In genomic region chr19:33621811-33622504, GRCh38 we compare ENCODE assay signal across 8 cellular contexts. TPM values are rescaled to one million over a fixed set of nuclear protein-coding genes. Genes with fewer than 3 reads are reported as not detected.
A peak's percentile ranks its signal among the peaks of the same experiment; 100 is the strongest.
DNase-seq lines count a peak whose midpoint lies in the region; ATAC-seq and TF ChIP-seq lines count a peak whose summit lies in the region.

Gene CHST8, plus strand, starts transcription at chr19:33621953. Its CDS starts 67,309 bp downstream, at chr19:33689262.

- H3K4me1 Mint-ChIP-seq in endothelial cell (ENCODE audit: unreplicated experiment) = peaks cover 2% of the 10 kb centered on the region
- no peaks in the 10 kb centered on the region for H3K4me1 Mint-ChIP-seq in nephron
- no peaks in the 10 kb centered on the region for H3K4me1 Mint-ChIP-seq in immature natural killer cell
- H3K4me1 Mint-ChIP-seq in activated naive CD4-positive, alpha-beta T cell treated with anti-CD3 and anti-CD28 coated beads for 36 hours (ENCODE audit: low read depth) = no peaks in the 10 kb centered on the region

- CTCF ChIA-PET in activated naive CD4-positive, alpha-beta T cell treated with anti-CD3 and anti-CD28 coated beads for 36 hours (lab: Charles Lee) = no interaction called here

- H3K9me3 Mint-ChIP-seq in endothelial cell (ENCODE audit: unreplicated experiment) (no peaks in the 10 kb centered on the region), nephron (no peaks in the 10 kb centered on the region), immature natural killer cell (no peaks in the 10 kb centered on the region)
- H3K9me3 Mint-ChIP-seq in activated naive CD4-positive, alpha-beta T cell treated with anti-CD3 and anti-CD28 coated beads for 36 hours = no peaks in the 10 kb centered on the region

- H3K27ac Mint-ChIP-seq in endothelial cell (ENCODE audit: unreplicated experiment) (no peak within 1 kb of the TSS), nephron (no peak within 1 kb of the TSS), immature natural killer cell (no peak within 1 kb of the TSS)
- H3K27ac Mint-ChIP-seq in activated naive CD4-positive, alpha-beta T cell treated with anti-CD3 and anti-CD28 coated beads for 36 hours = no peak within 1 kb of the TSS

- no peak for TF ChIP-seq CTCF in endothelial cell (IDR thresholded peaks at IDR 0.05; ENCODE audit: unreplicated experiment)
- TF ChIP-seq CTCF in nephron (IDR thresholded peaks at IDR 0.05; ENCODE audit: unreplicated experiment in 3 of 3) = no peak

- H3K4me3 Mint-ChIP-seq in endothelial cell (ENCODE audit: unreplicated experiment) = peak within 1 kb of the TSS; percentile 76
- peak within 1 kb of the TSS; percentile 47 to 64 (median 64) for H3K4me3 Mint-ChIP-seq in nephron
- no peak within 1 kb of the TSS for H3K4me3 Mint-ChIP-seq in immature natural killer cell
- H3K4me3 Mint-ChIP-seq in activated naive CD4-positive, alpha-beta T cell treated with anti-CD3 and anti-CD28 coated beads for 36 hours = no peak within 1 kb of the TSS

- DNase-seq in Daoy (ENCODE audit: low read depth) (peak; percentile 74), NCI-H2196 treated with DMSO at 0.1 percent for 48 hours (lab: John Stamatoyannopoulos, UW; ENCODE audit: unreplicated experiment) (peak; percentile 15), endothelial cell (ENCODE audit: low spot score) (peak; percentile 69), immature natural killer cell (no peak), KBM-7 (no peak)
- DNase-seq in activated naive CD4-positive, alpha-beta T cell treated with anti-CD3 and anti-CD28 coated beads for 36 hours = no peak

- no peak for ATAC-seq in HG02938 (IDR thresholded peaks at IDR 0.05; ENCODE audit: unreplicated experiment)

- no peaks in the 10 kb centered on the region for H3K36me3 Mint-ChIP-seq in endothelial cell (ENCODE audit: low read depth, unreplicated experiment)
- no peaks in the 10 kb centered on the region for H3K36me3 Mint-ChIP-seq in nephron (ENCODE audit: low read depth)
- H3K36me3 Mint-ChIP-seq in immature natural killer cell = no peaks in the 10 kb centered on the region
- no peaks in the 10 kb centered on the region for H3K36me3 Mint-ChIP-seq in activated naive CD4-positive, alpha-beta T cell treated with anti-CD3 and anti-CD28 coated beads for 36 hours (ENCODE audit: low read depth)

- intact Hi-C loops in activated naive CD4-positive, alpha-beta T cell treated with anti-CD3 and anti-CD28 coated beads for 36 hours (cut with micrococcal nuclease) = no loop called here

- peaks cover 17% of the 10 kb centered on the region for H3K27me3 Mint-ChIP-seq in endothelial cell (ENCODE audit: unreplicated experiment)
- H3K27me3 Mint-ChIP-seq in nephron (ENCODE audit: low read depth) = peaks cover 87% of the 10 kb centered on the region
- H3K27me3 Mint-ChIP-seq in immature natural killer cell (ENCODE audit: low read depth in 3 of 3) = peaks cover 2 to 27% (median 9%) of the 10 kb centered on the region in 3 donors
- H3K27me3 Mint-ChIP-seq in activated naive CD4-positive, alpha-beta T cell treated with anti-CD3 and anti-CD28 coated beads for 36 hours (ENCODE audit: low read depth) = peaks cover 37% of the 10 kb centered on the region

- in situ Hi-C loops in KBM-7 (cut with MboI; ENCODE audit: low pct_unique_long_range_greater_than_20kb, low sequenced_read_pairs) = no loop called here

RNA-seq across cellular contexts. Expression of gene CHST8, which starts in this region (rescaled TPM):
- total RNA-seq in Daoy (2014; rRNA removed; shearing (Covaris generic)) = 0.06 and 0.29 TPM in 2 replicates
- 0.54 TPM for total RNA-seq in endothelial cell (ENCODE audit: unreplicated experiment)
- polyA plus RNA-seq in immature natural killer cell = not detected
- not detected for total RNA-seq in activated naive CD4-positive, alpha-beta T cell treated with anti-CD3 and anti-CD28 coated beads for 36 hours

Comparison
In these comparisons a context has a peak if more than half of its experiments do, and no peak if none do; other contexts are left out.
1. Peak in DNase-seq in Daoy; RNA of the gene not detected or under 1 TPM.
2. Peak in DNase-seq in endothelial cell; RNA of the gene not detected or under 1 TPM.
3. H3K4me3 Mint-ChIP-seq: peak in endothelial cell (single experiment) and nephron (3 of 3); none in immature natural killer cell (0 of 5) and activated naive CD4-positive, alpha-beta T cell treated with anti-CD3 and anti-CD28 coated beads for 36 hours (single experiment).